Comparison of ENCODE assay signal across 28 cellular contexts in the genomic region with DNA sequence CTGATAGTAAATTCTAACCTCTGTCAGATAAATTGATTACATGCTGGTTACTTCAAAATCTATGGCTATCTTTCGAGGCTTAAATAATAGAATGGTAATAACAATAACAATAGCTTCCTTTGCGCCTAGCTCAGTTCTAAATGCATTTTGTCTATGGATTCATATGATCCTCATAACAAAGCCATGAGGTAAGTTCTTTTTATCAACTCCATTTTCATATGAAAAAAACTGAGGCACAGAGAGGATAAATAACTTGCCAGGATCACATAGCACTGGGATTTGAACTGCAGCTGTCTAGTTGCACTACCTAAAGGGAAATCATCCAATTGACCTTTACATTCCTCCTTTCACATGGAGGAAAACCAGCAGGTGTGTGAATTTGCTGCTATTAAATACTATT.
"Had no signal": no experiment of that assay in that cellular context is flagged by ENCODE, and none has a peak within 500 bp of the region (broad histone marks: within the 10 kb centered on the region; RNA-seq: fewer than 3 reads in every experiment).

No MANE protein-coding gene starts in this region.

- ATAC-seq: effector memory CD8-positive, alpha-beta T cell; esophagus mucosa; gastrocnemius medialis; heart right ventricle; left cardiac atrium; left lung; left ventricle myocardium superior; lower lobe of right lung; mucosa of descending colon had no signal

- H3K4me1 ChIP-seq: colonic mucosa, esophagus squamous epithelium, gastrocnemius medialis, heart right ventricle, left lung, lower lobe of right lung had no signal

- H3K4me1 Mint-ChIP-seq: endodermal cell, mesothelial cell of epicardium, naive B cell had no signal

- H3K36me3 Mint-ChIP-seq: mesothelial cell of epicardium, naive B cell had no signal

- H3K4me3 ChIP-seq: colonic mucosa, esophagus squamous epithelium, gastrocnemius medialis, heart right ventricle, left lung, lower lobe of right lung, mucosa of descending colon had no signal

- H3K9me3 ChIP-seq: colonic mucosa, esophagus squamous epithelium, gastrocnemius medialis, left lung, lower lobe of right lung, mucosa of descending colon had no signal

- H3K4me3 Mint-ChIP-seq: dendritic cell treated with granulocyte-macrophage colony-stimulating factor and Interleukin-4, amounts not matched to agents 40 ng/mL and 50 ng/mL, for 4 days; effector memory CD8-positive, alpha-beta T cell; endodermal cell; mesothelial cell of epicardium; naive B cell had no signal

- H3K27me3 ChIP-seq: colonic mucosa, esophagus squamous epithelium, gastrocnemius medialis, left lung had no signal

- FAIRE-seq: endometrium, islet of Langerhans, keratinocyte had no signal

- H3K36me3 ChIP-seq: colonic mucosa, esophagus squamous epithelium, gastrocnemius medialis, heart right ventricle, left lung, lower lobe of right lung had no signal

- H3K9me3 Mint-ChIP-seq: effector memory CD8-positive, alpha-beta T cell had no signal

- DNase-seq: colonic mucosa; cortex of kidney; effector CD8-positive, alpha-beta T cell; effector memory CD8-positive, alpha-beta T cell; endodermal cell; erythroblast; esophagus squamous epithelium; foreskin fibroblast; foreskin melanocyte; gastrocnemius medialis; glutamatergic neuron; head of caudate nucleus; heart right ventricle; hippocampal formation; left cardiac atrium; left ventricle myocardium superior; lower lobe of right lung; mesenchymal stem cell; mucosa of descending colon; naive B cell had no signal

- H3K27ac Mint-ChIP-seq: dendritic cell treated with granulocyte-macrophage colony-stimulating factor and Interleukin-4, amounts not matched to agents 40 ng/mL and 50 ng/mL, for 4 days; effector memory CD8-positive, alpha-beta T cell; endodermal cell; mesothelial cell of epicardium; naive B cell had no signal

- H3K27ac ChIP-seq: colonic mucosa, epithelial cell of prostate, esophagus squamous epithelium, gastrocnemius medialis, heart right ventricle, left lung, lower lobe of right lung had no signal
